11 cellular contexts compared by ENCODE assay signal in genomic region chr10:102769375-102770107, GRCh38. TPM values are rescaled to one million over a fixed set of nuclear protein-coding genes. Genes with fewer than 3 reads are reported as not detected.
DNase-seq lines count a peak whose midpoint lies in the region; ATAC-seq and TF ChIP-seq lines count a peak whose summit lies in the region.
"Had no signal": no experiment of that assay in that cellular context is flagged by ENCODE, and none has a peak within 500 bp of the region (broad histone marks: within the 10 kb centered on the region; RNA-seq: fewer than 3 reads in every experiment).

No MANE protein-coding gene starts in this region.

- H3K27ac ChIP-seq in hepatocyte: peak overlapping the region; percentile 85
- H3K27ac ChIP-seq: HL-60 had no signal

- H3K4me1 ChIP-seq in hepatocyte (ENCODE audit: insufficient read depth): peaks cover 43% of the 10 kb centered on the region

- ATAC-seq in stimulated activated naive B cell treated with anti-CD40 and anti-IgM and Interleukin-4, amounts not matched to agents 10 μg/mL and 1 μg/mL and 100 μg/mL, for 72 hours (replicated peaks): no peak
- ATAC-seq in HG03460 (IDR thresholded peaks at IDR 0.05; ENCODE audit: unreplicated experiment): no peak

- no peak overlapping the region for H3K4me3 ChIP-seq in hepatocyte

- in situ Hi-C loops in SK-MEL-5 (cut with HindIII; ENCODE audit: low pct_unique_long_range_greater_than_20kb, low sequenced_read_pairs): no loop called here

- H3K4me3 Mint-ChIP-seq in HFFc6: no peak overlapping the region
- H3K4me3 Mint-ChIP-seq in stimulated activated naive B cell treated with anti-CD40 and anti-IgM and Interleukin-4, amounts not matched to agents 10 μg/mL and 1 μg/mL and 100 μg/mL, for 72 hours: no peak overlapping the region

- H3K36me3 ChIP-seq in hepatocyte (replicated peaks; ENCODE audit: insufficient read depth, low read depth): no peaks in the 10 kb centered on the region

- H3K4me2 ChIP-seq in hepatocyte: peak overlapping the region; percentile 1

- no peaks in the 10 kb centered on the region for H4K20me1 ChIP-seq in hepatocyte (ENCODE audit: insufficient read depth, poor library complexity, severe bottlenecking)

- H3K27ac Mint-ChIP-seq in HFFc6: peak overlapping the region; percentile 12; the same call in 1 of the 2 replicates
- H3K27ac Mint-ChIP-seq in stimulated activated naive B cell treated with anti-CD40 and anti-IgM and Interleukin-4, amounts not matched to agents 10 μg/mL and 1 μg/mL and 100 μg/mL, for 72 hours: peak overlapping the region; percentile 38

- peaks cover 62% of the 10 kb centered on the region for H3K4me1 Mint-ChIP-seq in HFFc6 (ENCODE audit: low read depth)
- peaks cover 29 to 66% of the 10 kb centered on the region in 2 donors for H3K4me1 Mint-ChIP-seq in stimulated activated naive B cell treated with anti-CD40 and anti-IgM and Interleukin-4, amounts not matched to agents 10 μg/mL and 1 μg/mL and 100 μg/mL, for 72 hours

- no peaks in the 10 kb centered on the region for H3K9me3 Mint-ChIP-seq in HFFc6
- no peaks in the 10 kb centered on the region for H3K9me3 Mint-ChIP-seq in stimulated activated naive B cell treated with anti-CD40 and anti-IgM and Interleukin-4, amounts not matched to agents 10 μg/mL and 1 μg/mL and 100 μg/mL, for 72 hours

- H2AFZ ChIP-seq in hepatocyte: no peak overlapping the region

- peaks cover 21% of the 10 kb centered on the region for H3K36me3 Mint-ChIP-seq in HFFc6 (ENCODE audit: low read depth)
- H3K36me3 Mint-ChIP-seq in stimulated activated naive B cell treated with anti-CD40 and anti-IgM and Interleukin-4, amounts not matched to agents 10 μg/mL and 1 μg/mL and 100 μg/mL, for 72 hours: peaks cover 13 to 17% of the 10 kb centered on the region in 2 donors

- H3K9me3 ChIP-seq in hepatocyte (ENCODE audit: low read depth): no peaks in the 10 kb centered on the region

- DNase-seq in HFFc6 (no peak), SK-MEL-5 (ENCODE audit: low read depth, low spot score) (peak; percentile 86), hepatocyte (ENCODE audit: low spot score) (peak; percentile 66), T-helper 9 cell (no peak)
- DNase-seq in stimulated activated naive B cell treated with anti-CD40 and anti-IgM and Interleukin-4, amounts not matched to agents 10 μg/mL and 1 μg/mL and 100 μg/mL, for 72 hours: no peak
- no peak for DNase-seq in stimulated activated CD4-positive, alpha-beta T cell treated with anti-CD3 and anti-CD28 coated beads, Interleukin-12 subunit alpha, Interleukin-12 subunit beta, amount 100 ng/mL, for 4 hours
- DNase-seq: kidney, NCI-H1436 treated with DMSO at 0.1 percent for 48 hours, nucleus accumbens had no signal

- WGBS in hepatocyte (ENCODE audit: low lambda C conversion rate, missing lambda C conversion rate): 30% methylated on average over 7 of the region's 7 CpGs

- no peak for TF ChIP-seq CTCF in HFFc6 (IDR thresholded peaks at IDR 0.05)
- no peak for TF ChIP-seq CTCF in hepatocyte (IDR thresholded peaks at IDR 0.05; ENCODE audit: poor library complexity)

- no peaks in the 10 kb centered on the region for H3K9me2 ChIP-seq in hepatocyte (replicated peaks; ENCODE audit: insufficient read depth)

- H3K79me2 ChIP-seq in hepatocyte: peaks cover 59% of the 10 kb centered on the region

- no peaks in the 10 kb centered on the region for H3K27me3 Mint-ChIP-seq in HFFc6 (ENCODE audit: insufficient read depth)
- H3K27me3 Mint-ChIP-seq in stimulated activated naive B cell treated with anti-CD40 and anti-IgM and Interleukin-4, amounts not matched to agents 10 μg/mL and 1 μg/mL and 100 μg/mL, for 72 hours: no peaks in the 10 kb centered on the region

- no peaks in the 10 kb centered on the region for H3K27me3 ChIP-seq in hepatocyte

RNA-seq across cellular contexts. Expression of gene WBP1L, which starts 25.8 kb away (rescaled TPM):
- total RNA-seq in HFFc6 (2021; fragmentation: NEBNext Ultra II Directional; extraction: Animal tissue kit (Norgen Biotek cat#: 25700)): 10 to 100 TPM; 34.9 to 40.7 (median 38.6) TPM
- 12.8 TPM in 2 replicates for total RNA-seq in SK-MEL-5 (2014; rRNA removed; shearing (Covaris generic))
- polyA plus RNA-seq in SK-MEL-5 (2015; cell fraction: cytosol; rRNA removed): 25.1 and 33.4 TPM in 2 replicates
- 9.9 and 12.3 TPM in 2 replicates for polyA plus RNA-seq in SK-MEL-5 (2015; cell fraction: nucleus; rRNA removed)
- 57.1 and 57.8 TPM in 2 replicates for total RNA-seq in hepatocyte
- polyA plus RNA-seq in hepatocyte: 21.6 and 24.5 TPM in 2 replicates

RNA-seq across cellular contexts. Expression of gene SFXN2, which starts 55.1 kb away (rescaled TPM):
- total RNA-seq in HFFc6 (2021; fragmentation: NEBNext Ultra II Directional; extraction: Animal tissue kit (Norgen Biotek cat#: 25700)): 1 to 10 TPM; 2.2 to 4.4 (median 3.5) TPM
- total RNA-seq in SK-MEL-5 (2014; rRNA removed; shearing (Covaris generic)): 2.3 and 5.0 TPM in 2 replicates
- 5.0 and 8.8 TPM in 2 replicates for polyA plus RNA-seq in SK-MEL-5 (2015; cell fraction: cytosol; rRNA removed)
- polyA plus RNA-seq in SK-MEL-5 (2015; cell fraction: nucleus; rRNA removed): 16.7 and 19.7 TPM in 2 replicates
- total RNA-seq in hepatocyte: 6.2 and 17.5 TPM in 2 replicates
- 12.3 and 15.7 TPM in 2 replicates for polyA plus RNA-seq in hepatocyte

RNA-seq across cellular contexts. Expression of gene ARL3, which starts 55.3 kb away (rescaled TPM):
- total RNA-seq in HFFc6 (2021; fragmentation: NEBNext Ultra II Directional; extraction: Animal tissue kit (Norgen Biotek cat#: 25700)): 10 to 100 TPM; 13.2 to 18.4 (median 16.8) TPM
- 2.6 and 2.8 TPM in 2 replicates for total RNA-seq in SK-MEL-5 (2014; rRNA removed; shearing (Covaris generic))
- 2.9 and 3.1 TPM in 2 replicates for polyA plus RNA-seq in SK-MEL-5 (2015; cell fraction: cytosol; rRNA removed)
- 0.39 and 1.1 TPM in 2 replicates for polyA plus RNA-seq in SK-MEL-5 (2015; cell fraction: nucleus; rRNA removed)
- total RNA-seq in hepatocyte: 6.4 and 9.6 TPM in 2 replicates
- polyA plus RNA-seq in hepatocyte: 16.5 and 18.5 TPM in 2 replicates

Comparison
In these comparisons a context has a peak if more than half of its experiments do, and no peak if none do; other contexts are left out.
1. DNase-seq: peak in SK-MEL-5 (single experiment) and hepatocyte (single experiment); none in HFFc6 (single experiment), stimulated activated naive B cell treated with anti-CD40 and anti-IgM and Interleukin-4, amounts not matched to agents 10 μg/mL and 1 μg/mL and 100 μg/mL, for 72 hours (single experiment), stimulated activated CD4-positive, alpha-beta T cell treated with anti-CD3 and anti-CD28 coated beads, Interleukin-12 subunit alpha, Interleukin-12 subunit beta, amount 100 ng/mL, for 4 hours (single experiment) and T-helper 9 cell (single experiment).